8 cellular contexts compared by ENCODE assay signal in genomic region chr1:26994772-26995625, GRCh38. TPM values are rescaled to one million over a fixed set of nuclear protein-coding genes. Genes with fewer than 3 reads are reported as not detected.
DNase-seq lines count a peak whose midpoint lies in the region; ATAC-seq, FAIRE-seq and TF ChIP-seq lines count a peak whose summit lies in the region.

No MANE protein-coding gene starts in this region.

- peaks cover 49% of the 10 kb centered on the region for H3K27me3 Mint-ChIP-seq in activated naive CD4-positive, alpha-beta T cell treated with anti-CD3 and anti-CD28 coated beads for 36 hours (ENCODE audit: low read depth)
- peaks cover 53% of the 10 kb centered on the region for H3K27me3 Mint-ChIP-seq in activated T-helper 1 cell treated with anti-CD3 and anti-CD28 coated beads, Interleukin-12 subunit alpha, Interleukin-12 subunit beta, Interleukin-2, Interleukin-4 antibody, amounts not matched to agents 30 ng/mL and 10 ng/mL and 1 ng/mL, durations not matched to agents 14 hours and 24 hours and 36 hours (ENCODE audit: insufficient read depth)

- peak overlapping the region; percentile 45 to 73 (median 50) for H3K4me3 ChIP-seq in tibial nerve
- no peak overlapping the region for H3K4me3 ChIP-seq in mucosa of descending colon

- H3K27ac Mint-ChIP-seq in activated naive CD4-positive, alpha-beta T cell treated with anti-CD3 and anti-CD28 coated beads for 36 hours: no peak overlapping the region
- H3K27ac Mint-ChIP-seq in activated T-helper 1 cell treated with anti-CD3 and anti-CD28 coated beads, Interleukin-12 subunit alpha, Interleukin-12 subunit beta, Interleukin-2, Interleukin-4 antibody, amounts not matched to agents 30 ng/mL and 10 ng/mL and 1 ng/mL, durations not matched to agents 14 hours and 24 hours and 36 hours: no peak overlapping the region

- H3K4me1 Mint-ChIP-seq in activated naive CD4-positive, alpha-beta T cell treated with anti-CD3 and anti-CD28 coated beads for 36 hours (ENCODE audit: low read depth): peaks cover 22% of the 10 kb centered on the region
- H3K4me1 Mint-ChIP-seq in activated T-helper 1 cell treated with anti-CD3 and anti-CD28 coated beads, Interleukin-12 subunit alpha, Interleukin-12 subunit beta, Interleukin-2, Interleukin-4 antibody, amounts not matched to agents 30 ng/mL and 10 ng/mL and 1 ng/mL, durations not matched to agents 14 hours and 24 hours and 36 hours (ENCODE audit: low read depth): peaks cover 21% of the 10 kb centered on the region

- H3K27me3 ChIP-seq in tibial nerve: peaks cover 0 to 55% of the 10 kb centered on the region in 2 donors

- peak overlapping the region; percentile 66 for H3K4me3 Mint-ChIP-seq in activated naive CD4-positive, alpha-beta T cell treated with anti-CD3 and anti-CD28 coated beads for 36 hours
- H3K4me3 Mint-ChIP-seq in activated T-helper 1 cell treated with anti-CD3 and anti-CD28 coated beads, Interleukin-12 subunit alpha, Interleukin-12 subunit beta, Interleukin-2, Interleukin-4 antibody, amounts not matched to agents 30 ng/mL and 10 ng/mL and 1 ng/mL, durations not matched to agents 14 hours and 24 hours and 36 hours: peak overlapping the region; percentile 75

- no peaks in the 10 kb centered on the region for H3K36me3 ChIP-seq in tibial nerve
- no peaks in the 10 kb centered on the region for H3K36me3 ChIP-seq in mucosa of descending colon (ENCODE audit: low read depth)

- WGBS in tibial nerve, 2 donors: 52 to 55% methylated on average over 14 to 17 of the region's 17 CpGs

- ATAC-seq in mucosa of descending colon: no peak
- no peak for ATAC-seq in GM19397 (IDR thresholded peaks at IDR 0.05; ENCODE audit: unreplicated experiment)

- peak; percentile 27 for FAIRE-seq in islet of Langerhans (lab: Jason Lieb, UNC)

- TF ChIP-seq POLR2A in tibial nerve (IDR thresholded peaks at IDR 0.05) (no peak), erythroblast (IDR thresholded peaks at IDR 0.05; ENCODE audit: low read length) (no peak)

- H3K9me3 ChIP-seq in tibial nerve: no peaks in the 10 kb centered on the region
- no peaks in the 10 kb centered on the region for H3K9me3 ChIP-seq in mucosa of descending colon

- H3K4me1 ChIP-seq in tibial nerve (peaks cover 0 to 56% (median 31%) of the 10 kb centered on the region in 4 donors), mucosa of descending colon (ENCODE audit: low read depth) (peaks cover 15% of the 10 kb centered on the region)

- H3K9me3 Mint-ChIP-seq in activated naive CD4-positive, alpha-beta T cell treated with anti-CD3 and anti-CD28 coated beads for 36 hours: no peaks in the 10 kb centered on the region
- no peaks in the 10 kb centered on the region for H3K9me3 Mint-ChIP-seq in activated T-helper 1 cell treated with anti-CD3 and anti-CD28 coated beads, Interleukin-12 subunit alpha, Interleukin-12 subunit beta, Interleukin-2, Interleukin-4 antibody, amounts not matched to agents 30 ng/mL and 10 ng/mL and 1 ng/mL, durations not matched to agents 14 hours and 24 hours and 36 hours

- intact Hi-C loops in activated naive CD4-positive, alpha-beta T cell treated with anti-CD3 and anti-CD28 coated beads for 36 hours (cut with micrococcal nuclease): loop anchor here (5.0 to 10.0 kb wide), 3 partner anchors 73 to 390 kb away; partner anchors contain the start of genes GPN2 and NUDC
- intact Hi-C loops in activated T-helper 1 cell treated with anti-CD3 and anti-CD28 coated beads, Interleukin-12 subunit alpha, Interleukin-12 subunit beta, Interleukin-2, Interleukin-4 antibody, amounts not matched to agents 30 ng/mL and 10 ng/mL and 1 ng/mL, durations not matched to agents 14 hours and 24 hours and 36 hours (cut with micrococcal nuclease): loop anchor here (5.0 kb wide), 2 partner anchors 142 to 763 kb away; partner anchors contain the start of gene CEP85
- intact Hi-C loops in mucosa of descending colon (cut with DNase I, micrococcal nuclease): loop anchor here (10.0 kb wide), 2 partner anchors 50 to 100 kb away; no protein-coding TSS in a partner anchor

- DNase-seq in activated naive CD4-positive, alpha-beta T cell treated with anti-CD3 and anti-CD28 coated beads for 36 hours: no peak
- no peak for DNase-seq in activated naive CD4-positive, alpha-beta T cell treated with Interleukin-2 at 50 U/mL for 16 hours
- DNase-seq in activated T-helper 1 cell treated with anti-CD3 and anti-CD28 coated beads, Interleukin-12 subunit alpha, Interleukin-12 subunit beta, Interleukin-2, Interleukin-4 antibody, amounts not matched to agents 30 ng/mL and 10 ng/mL and 1 ng/mL, durations not matched to agents 14 hours and 24 hours and 36 hours (ENCODE audit: low spot score): no peak
- DNase-seq in tibial nerve (ENCODE audit: low spot score in 2 of 2) (no peak), mucosa of descending colon (no peak), erythroblast (lab: John Stamatoyannopoulos, UW) (no peak)

- CTCF ChIA-PET in activated naive CD4-positive, alpha-beta T cell treated with anti-CD3 and anti-CD28 coated beads for 36 hours (lab: Charles Lee): interaction anchor here (1.5 to 1.9 kb wide), 2 partner anchors 21 to 28 kb away, joined by 3 to 6 read pairs; no protein-coding TSS in a partner anchor

- peak overlapping the region in 3 of 4 donors; percentile 40 to 77 (median 48) for H3K27ac ChIP-seq in tibial nerve

- TF ChIP-seq CTCF in tibial nerve (IDR thresholded peaks at IDR 0.05) (no peak), mucosa of descending colon (IDR thresholded peaks at IDR 0.05) (no peak)

- no peaks in the 10 kb centered on the region for H3K36me3 Mint-ChIP-seq in activated naive CD4-positive, alpha-beta T cell treated with anti-CD3 and anti-CD28 coated beads for 36 hours (ENCODE audit: low read depth)
- no peaks in the 10 kb centered on the region for H3K36me3 Mint-ChIP-seq in activated T-helper 1 cell treated with anti-CD3 and anti-CD28 coated beads, Interleukin-12 subunit alpha, Interleukin-12 subunit beta, Interleukin-2, Interleukin-4 antibody, amounts not matched to agents 30 ng/mL and 10 ng/mL and 1 ng/mL, durations not matched to agents 14 hours and 24 hours and 36 hours (ENCODE audit: low read depth)

- TF ChIP-seq EP300 in tibial nerve (IDR thresholded peaks at IDR 0.05): no peak

RNA-seq across cellular contexts. Expression of gene TRNP1, which starts 1.5 kb away (rescaled TPM):
- under 1 TPM; 0.20 to 0.43 TPM for total RNA-seq in activated naive CD4-positive, alpha-beta T cell treated with anti-CD3 and anti-CD28 coated beads for 36 hours
- total RNA-seq in activated T-helper 1 cell treated with anti-CD3 and anti-CD28 coated beads, Interleukin-12 subunit alpha, Interleukin-12 subunit beta, Interleukin-2, Interleukin-4 antibody, amounts not matched to agents 30 ng/mL and 10 ng/mL and 1 ng/mL, durations not matched to agents 14 hours and 24 hours and 36 hours: 2.0 TPM in 2 replicates
- total RNA-seq in tibial nerve: 10 to 100 TPM; 15.0 to 55.7 (median 52.4) TPM
- total RNA-seq in mucosa of descending colon: 10 to 100 TPM in 1 of 3 donors, 1 to 10 TPM in 2; 1.0 to 16.8 (median 3.0) TPM

RNA-seq across cellular contexts. Expression of gene TENT5B, which starts 17.7 kb away (rescaled TPM):
- total RNA-seq in activated naive CD4-positive, alpha-beta T cell treated with anti-CD3 and anti-CD28 coated beads for 36 hours: not detected
- total RNA-seq in activated T-helper 1 cell treated with anti-CD3 and anti-CD28 coated beads, Interleukin-12 subunit alpha, Interleukin-12 subunit beta, Interleukin-2, Interleukin-4 antibody, amounts not matched to agents 30 ng/mL and 10 ng/mL and 1 ng/mL, durations not matched to agents 14 hours and 24 hours and 36 hours: not detected in 2 replicates
- total RNA-seq in tibial nerve: 10 to 100 TPM; 11.7 to 36.3 (median 27.4) TPM
- total RNA-seq in mucosa of descending colon: 10 to 100 TPM in 1 of 3 donors, 1 to 10 TPM in 1, under 1 TPM in 1; 0.43 to 29.7 (median 5.7) TPM

RNA-seq across cellular contexts. Expression of gene KDF1, which starts 34.7 kb away (rescaled TPM):
- total RNA-seq in activated naive CD4-positive, alpha-beta T cell treated with anti-CD3 and anti-CD28 coated beads for 36 hours: under 1 TPM; 0.24 to 0.25 TPM
- not detected in 2 replicates for total RNA-seq in activated T-helper 1 cell treated with anti-CD3 and anti-CD28 coated beads, Interleukin-12 subunit alpha, Interleukin-12 subunit beta, Interleukin-2, Interleukin-4 antibody, amounts not matched to agents 30 ng/mL and 10 ng/mL and 1 ng/mL, durations not matched to agents 14 hours and 24 hours and 36 hours
- total RNA-seq in tibial nerve (not detected), mucosa of descending colon (10 to 100 TPM; 10.1 to 27.0 (median 20.4) TPM)

Comparison
In these comparisons a context has a peak if more than half of its experiments do, and no peak if none do; other contexts are left out.
1. RNA of gene KDF1, which starts 34.7 kb away (total RNA-seq): 10.1 to 27.0 TPM in mucosa of descending colon; 0.24 to 0.25 TPM in activated naive CD4-positive, alpha-beta T cell treated with anti-CD3 and anti-CD28 coated beads for 36 hours, not detected in activated T-helper 1 cell treated with anti-CD3 and anti-CD28 coated beads, Interleukin-12 subunit alpha, Interleukin-12 subunit beta, Interleukin-2, Interleukin-4 antibody, amounts not matched to agents 30 ng/mL and 10 ng/mL and 1 ng/mL, durations not matched to agents 14 hours and 24 hours and 36 hours and not detected in tibial nerve; every median in the first group is over 4 times any median in the second.